In the genomic region with DNA sequence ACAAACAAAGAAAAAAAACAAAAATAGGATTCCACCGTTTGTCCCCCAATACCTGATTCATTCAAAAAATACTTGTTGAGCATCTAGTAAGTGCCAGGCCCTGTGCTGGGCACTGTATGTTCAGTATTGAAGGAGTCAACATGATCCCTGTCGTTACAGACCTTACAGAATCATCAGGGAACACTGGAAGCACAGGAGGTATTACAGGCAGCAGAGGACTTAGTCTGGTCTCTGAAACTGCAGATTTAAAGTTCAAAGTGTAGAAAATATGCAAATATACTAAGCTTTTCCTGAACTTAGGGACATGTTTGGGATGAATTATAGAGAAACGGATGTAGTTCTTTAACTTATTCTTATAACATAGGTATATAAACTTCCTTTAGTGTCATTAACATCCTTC, we compare ENCODE assay signal across 29 cellular contexts.
"Had no signal": no experiment of that assay in that cellular context is flagged by ENCODE, and none has a peak within 500 bp of the region (broad histone marks: within the 10 kb centered on the region; RNA-seq: fewer than 3 reads in every experiment).

No MANE protein-coding gene starts in this region.

- ATAC-seq: activated CD8-positive, alpha-beta T cell treated with anti-CD3 and anti-CD28 coated beads for 36 hours; activated naive CD8-positive, alpha-beta T cell treated with anti-CD3 and anti-CD28 coated beads, Interleukin-2, amount 50 U/mL, for 24 hours; activated T-cell treated with anti-CD3 and anti-CD28 coated beads, Interleukin-2, amount 50 U/mL, for 4 hours; activated T-cell treated with anti-CD3 and anti-CD28 coated beads, Interleukin-2, amount 50 U/mL, for 72 hours; activated T-helper 17 cell treated with anti-CD3 and anti-CD28 coated beads, Interleukin-2, amount 50 U/mL, for 72 hours had no signal

- H3K36me3 ChIP-seq: ascending aorta, cardiac muscle cell had no signal

- H3K27ac ChIP-seq: ascending aorta, cardiac muscle cell, VCaP had no signal

- H3K27me3 ChIP-seq: ascending aorta, cardiac muscle cell had no signal

- H3K9me3 ChIP-seq: ascending aorta had no signal

- H3K4me1 ChIP-seq: ascending aorta had no signal

- DNase-seq: activated B cell treated with CpG ODN at 0.5 μM for 24 hours; activated CD4-positive, alpha-beta memory T cell treated with anti-CD3 and anti-CD28 coated beads for 36 hours; activated CD4-positive, alpha-beta T cell treated with anti-CD3 and anti-CD28 coated beads for 4 hours; activated CD4-positive, alpha-beta T cell treated with anti-CD3 and anti-CD28 coated beads, Interleukin-2, amount 10 ng/mL, durations not matched to agents 24 days and 14 days; activated CD4-positive, alpha-beta T cell treated with anti-CD3 and anti-CD28 coated beads, Interleukin-2, amount 50 U/mL, for 1 hour; activated CD4-positive, alpha-beta T cell treated with anti-CD3 and anti-CD28 coated beads, Interleukin-2, amount 50 U/mL, for 4 hours; activated CD4-positive, CD25-positive, alpha-beta regulatory T cell treated with anti-CD3 and anti-CD28 coated beads, Interleukin-2, amount 50 U/mL, for 72 hours; activated CD8-positive, alpha-beta memory T cell treated with anti-CD3 and anti-CD28 coated beads, Interleukin-2, amount 50 U/mL, for 4 hours; activated CD8-positive, alpha-beta T cell treated with anti-CD3 and anti-CD28 coated beads for 36 hours; activated gamma-delta T cell; activated naive CD4-positive, alpha-beta T cell treated with anti-CD3 and anti-CD28 coated beads, Interleukin-2, amount 10 ng/mL, durations not matched to agents 7 days and 5 days; activated naive CD4-positive, alpha-beta T cell treated with Interleukin-2 at 50 U/mL for 16 hours; activated naive CD8-positive, alpha-beta T cell treated with anti-CD3 and anti-CD28 coated beads, Interleukin-2, amount 10 ng/mL, durations not matched to agents 7 days and 5 days; activated naive CD8-positive, alpha-beta T cell treated with anti-CD3 and anti-CD28 coated beads, Interleukin-2, amount 50 U/mL, for 24 hours; activated T-cell treated with anti-CD3 and anti-CD28 coated beads for 4 hours; activated T-cell treated with anti-CD3 and anti-CD28 coated beads, Interleukin-2, amount 50 U/mL, for 1 hour; activated T-cell treated with anti-CD3 and anti-CD28 coated beads, Interleukin-2, amount 50 U/mL, for 4 hours; activated T-cell treated with anti-CD3 and anti-CD28 coated beads, Interleukin-2, amount 50 U/mL, for 72 hours; amygdala; anterior cingulate cortex; caudate nucleus; cerebellar nuclear complex; T-helper 1 cell; T-helper 2 cell; T-helper 9 cell had no signal

- H3K4me3 ChIP-seq: ascending aorta, cardiac muscle cell had no signal
